20 cellular contexts compared by ENCODE assay signal in genomic region chr14:101873401-101873800, GRCh38.
A peak's percentile ranks its signal among the peaks of the same experiment; 100 is the strongest.
DNase-seq lines count a peak whose midpoint lies in the region; ATAC-seq, FAIRE-seq and TF ChIP-seq lines count a peak whose summit lies in the region.
"Had no signal": no experiment of that assay in that cellular context is flagged by ENCODE, and none has a peak within 500 bp of the region (broad histone marks: within the 10 kb centered on the region; RNA-seq: fewer than 3 reads in every experiment).

No MANE protein-coding gene starts in this region.

- H3K4me3 Mint-ChIP-seq in CD4-positive, alpha-beta T cell: no peak overlapping the region
- H3K4me3 Mint-ChIP-seq in naive thymus-derived CD8-positive, alpha-beta T cell: peak overlapping the region in 3 of 10 donors; percentile 24 to 26 (median 24)
- H3K4me3 Mint-ChIP-seq: activated CD8-positive, alpha-beta memory T cell treated with anti-CD3 and anti-CD28 coated beads, Interleukin-2, amount 10 ng/mL, durations not matched to agents 7 days and 5 days; type B pancreatic cell had no signal

- no peaks in the 10 kb centered on the region for H3K9me3 ChIP-seq in CD4-positive, alpha-beta T cell (ENCODE audit: control insufficient read depth, low read length)
- no peaks in the 10 kb centered on the region for H3K9me3 ChIP-seq in hepatocyte (ENCODE audit: low read depth)
- H3K9me3 ChIP-seq: ascending aorta, stomach had no signal

- intact Hi-C loops in CD4-positive, alpha-beta T cell (cut with DNase I, micrococcal nuclease): no loop called here

- H3K9me2 ChIP-seq in hepatocyte (replicated peaks; ENCODE audit: insufficient read depth): no peaks in the 10 kb centered on the region

- FAIRE-seq in GM19239 (lab: Jason Lieb, UNC): peak; percentile 47
- FAIRE-seq: H1 had no signal

- peaks cover 61% of the 10 kb centered on the region for H3K36me3 Mint-ChIP-seq in CD4-positive, alpha-beta T cell (ENCODE audit: low read depth)
- H3K36me3 Mint-ChIP-seq in naive thymus-derived CD8-positive, alpha-beta T cell: peaks cover 7 to 43% (median 11%) of the 10 kb centered on the region in 3 donors

- ATAC-seq in CD4-positive, alpha-beta T cell (ENCODE audit: poor library complexity): no peak
- no peak for ATAC-seq in naive thymus-derived CD8-positive, alpha-beta T cell
- ATAC-seq: activated CD4-positive, CD25-positive, alpha-beta regulatory T cell treated with anti-CD3 and anti-CD28 coated beads, Interleukin-2, amount 50 U/mL, for 24 hours; activated CD8-positive, alpha-beta memory T cell treated with anti-CD3 and anti-CD28 coated beads, Interleukin-2, amount 10 ng/mL, durations not matched to agents 7 days and 5 days; heart left ventricle had no signal

- H3K36me3 ChIP-seq in hepatocyte (replicated peaks; ENCODE audit: insufficient read depth, low read depth): no peaks in the 10 kb centered on the region

- H4K20me1 ChIP-seq in hepatocyte (ENCODE audit: insufficient read depth, poor library complexity, severe bottlenecking): peaks cover 35% of the 10 kb centered on the region

- no peaks in the 10 kb centered on the region for H3K27me3 Mint-ChIP-seq in CD4-positive, alpha-beta T cell
- H3K27me3 Mint-ChIP-seq in naive thymus-derived CD8-positive, alpha-beta T cell: no peaks in the 10 kb centered on the region
- H3K27me3 Mint-ChIP-seq: activated CD8-positive, alpha-beta memory T cell treated with anti-CD3 and anti-CD28 coated beads, Interleukin-2, amount 10 ng/mL, durations not matched to agents 7 days and 5 days; type B pancreatic cell had no signal

- H3K4me1 Mint-ChIP-seq in CD4-positive, alpha-beta T cell (ENCODE audit: low read depth): peaks cover 93% of the 10 kb centered on the region
- peaks cover 49 to 92% (median 85%) of the 10 kb centered on the region in 4 donors for H3K4me1 Mint-ChIP-seq in naive thymus-derived CD8-positive, alpha-beta T cell

- CTCF ChIA-PET in CD4-positive, alpha-beta T cell (lab: Charles Lee): no interaction called here

- H3K4me2 ChIP-seq in hepatocyte: no peak overlapping the region

- no peaks in the 10 kb centered on the region for H3K27me3 ChIP-seq in CD4-positive, alpha-beta T cell (ENCODE audit: control insufficient read depth, insufficient read depth, low read length)
- no peaks in the 10 kb centered on the region for H3K27me3 ChIP-seq in hepatocyte
- H3K27me3 ChIP-seq: ascending aorta, heart left ventricle, stomach had no signal

- peak overlapping the region; percentile 19 for H3K27ac ChIP-seq in CD4-positive, alpha-beta T cell (ENCODE audit: low read depth, low read length)
- H3K27ac ChIP-seq in hepatocyte: no peak overlapping the region
- H3K27ac ChIP-seq: ascending aorta, skin epidermis, stomach had no signal

- no peak for DNase-seq in CD4-positive, alpha-beta T cell
- DNase-seq in GM19239 (ENCODE audit: insufficient read length, low spot score): no peak
- peak; percentile 44 for DNase-seq in amniotic epithelial cell (ENCODE audit: low read depth)
- DNase-seq in naive thymus-derived CD8-positive, alpha-beta T cell: no peak
- DNase-seq in SKM-1 treated with dmso at 0.1 percent for 144 hours (lab: John Stamatoyannopoulos, UW; ENCODE audit: unreplicated experiment): no peak
- DNase-seq in hepatocyte (ENCODE audit: low spot score): no peak
- no peak for DNase-seq in activated effector memory CD4-positive, alpha-beta T cell treated with Interleukin-2 at 50 U/mL for 16 hours
- DNase-seq: activated CD8-positive, alpha-beta memory T cell treated with anti-CD3 and anti-CD28 coated beads, Interleukin-2, amount 10 ng/mL, durations not matched to agents 7 days and 5 days; activated gamma-delta T cell; heart left ventricle; NCI-H146; stimulated activated CD4-positive, alpha-beta T cell treated with anti-CD3 and anti-CD28 coated beads, Interleukin-2, amount 100 ng/mL, for 48 hours; stomach; T1000 had no signal

- peaks cover 90% of the 10 kb centered on the region for H3K79me2 ChIP-seq in hepatocyte

- WGBS in hepatocyte (ENCODE audit: low lambda C conversion rate, missing lambda C conversion rate): 53% methylated on average over 1 of the region's 1 CpG

- POLR2A ChIA-PET in CD4-positive, alpha-beta T cell (lab: Charles Lee): no interaction called here
- POLR2A ChIA-PET in naive thymus-derived CD8-positive, alpha-beta T cell (lab: Charles Lee): no interaction called here

- peaks cover 9% of the 10 kb centered on the region for H3K4me1 ChIP-seq in hepatocyte (ENCODE audit: insufficient read depth)

- no peak for TF ChIP-seq CTCF in CD4-positive, alpha-beta T cell (IDR thresholded peaks at IDR 0.05)
- TF ChIP-seq CTCF in hepatocyte (IDR thresholded peaks at IDR 0.05; ENCODE audit: poor library complexity): no peak

- H3K4me3 ChIP-seq in hepatocyte: no peak overlapping the region
- H3K4me3 ChIP-seq: ascending aorta, heart left ventricle, lung, skin epidermis, stomach had no signal

- no peaks in the 10 kb centered on the region for H3K9me3 Mint-ChIP-seq in CD4-positive, alpha-beta T cell
- peaks cover 0 to 7% (median 0%) of the 10 kb centered on the region in 9 donors for H3K9me3 Mint-ChIP-seq in naive thymus-derived CD8-positive, alpha-beta T cell
- H3K9me3 Mint-ChIP-seq: type B pancreatic cell had no signal

- peak overlapping the region; percentile 79 for H3K27ac Mint-ChIP-seq in CD4-positive, alpha-beta T cell
- peak overlapping the region; percentile 50 to 94 (median 74) for H3K27ac Mint-ChIP-seq in naive thymus-derived CD8-positive, alpha-beta T cell
- H3K27ac Mint-ChIP-seq: activated CD8-positive, alpha-beta memory T cell treated with anti-CD3 and anti-CD28 coated beads, Interleukin-2, amount 10 ng/mL, durations not matched to agents 7 days and 5 days; type B pancreatic cell had no signal

- H2AFZ ChIP-seq in hepatocyte: no peak overlapping the region
